Comparison of ENCODE assay signal across 20 cellular contexts in the genomic region with DNA sequence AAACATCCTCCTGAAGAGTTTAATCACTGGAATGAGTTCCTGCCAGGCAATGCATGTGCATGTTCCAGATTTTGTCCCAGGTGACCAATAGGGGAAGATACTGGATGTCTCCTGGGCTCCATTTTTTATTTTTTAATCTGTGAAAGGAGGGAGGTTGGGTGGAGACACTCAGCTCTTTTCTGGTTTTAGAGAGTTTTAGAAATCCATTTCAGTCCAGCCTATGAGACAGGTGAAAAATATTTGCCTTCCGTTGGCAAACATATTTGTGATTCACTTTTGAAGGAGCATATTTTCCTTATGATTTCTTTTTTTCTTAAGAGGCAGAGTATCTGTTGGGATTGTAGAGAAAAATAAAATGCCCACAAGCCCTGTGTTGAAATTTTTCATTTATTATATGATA.
A peak's percentile ranks its signal among the peaks of the same experiment; 100 is the strongest.
DNase-seq lines count a peak whose midpoint lies in the region; ATAC-seq, FAIRE-seq and TF ChIP-seq lines count a peak whose summit lies in the region.
"Had no signal": no experiment of that assay in that cellular context is flagged by ENCODE, and none has a peak within 500 bp of the region (broad histone marks: within the 10 kb centered on the region; RNA-seq: fewer than 3 reads in every experiment).

No MANE protein-coding gene starts in this region.

- H3K9ac ChIP-seq in HUES48 (ENCODE audit: low read depth, low read length) (no peak overlapping the region), H1 (replicated peaks in 1 of 4; ENCODE audit: extremely low read depth in 1 of 4, low read depth in 3 of 4, low read length in 3 of 4) (no peak overlapping the region)

- no peak overlapping the region for H4K91ac ChIP-seq in H1 (replicated peaks; ENCODE audit: insufficient read length, low read length)

- no peaks in the 10 kb centered on the region for H3K79me1 ChIP-seq in H1 (ENCODE audit: low read depth, low read length)

- H3K27me3 ChIP-seq in HUES48 (ENCODE audit: control insufficient read depth, insufficient read depth, low read length) = 0 out of 2 replicates have a peak, but pooled peaks cover 4% of the 10 kb centered on the region
- no peaks in the 10 kb centered on the region for H3K27me3 ChIP-seq in H1 (replicated peaks in 1 of 4; ENCODE audit: control insufficient read depth in 3 of 4, extremely low read depth in 1 of 4, insufficient read depth in 3 of 4, low read length in 3 of 4)
- no peaks in the 10 kb centered on the region for H3K27me3 ChIP-seq in osteoblast (ENCODE audit: insufficient read depth, low read length)
- H3K27me3 ChIP-seq: hepatocyte had no signal

- no peaks in the 10 kb centered on the region for H3K9me3 ChIP-seq in HUES48 (ENCODE audit: control insufficient read depth, insufficient read depth, low read length)
- no peaks in the 10 kb centered on the region for H3K9me3 ChIP-seq in H1 (ENCODE audit: insufficient read depth in 2 of 2, low read depth in 1 of 2, low read length in 1 of 2)
- H3K9me3 ChIP-seq in osteoblast (ENCODE audit: low read depth, low read length) = no peaks in the 10 kb centered on the region

- H3K27me3 Mint-ChIP-seq in T-helper 2 cell treated with Interferon-gamma antibody and Interleukin-4, amounts not matched to agents 5 μg/mL and 100 μg/mL, for 36 hours (ENCODE audit: low read depth) = peaks cover 10% of the 10 kb centered on the region
- H3K27me3 Mint-ChIP-seq: activated naive CD8-positive, alpha-beta T cell had no signal

- H3K4me2 ChIP-seq in H1 (ENCODE audit: insufficient read depth in 1 of 2, low read depth in 2 of 2, low read length in 2 of 2) (no peak overlapping the region), osteoblast (ENCODE audit: insufficient read depth, low read length) (no peak overlapping the region)
- H3K4me2 ChIP-seq: hepatocyte had no signal

- CTCF ChIA-PET in H1 (lab: Charles Lee; ENCODE audit: partially characterized antibody) = interaction anchor here (0.8 to 38.0 kb wide), 7 partner anchors 9 to 362 kb away, joined by 3 to 807 read pairs (median 4); a partner anchor contains a TSS

- peak overlapping the region; percentile 11 for H3K27ac ChIP-seq in HUES48 (ENCODE audit: low read depth, low read length)
- no peak overlapping the region for H3K27ac ChIP-seq in H1 (ENCODE audit: low read depth, low read length)
- H3K27ac ChIP-seq in osteoblast (ENCODE audit: low read depth, low read length) = peak overlapping the region; percentile 56
- H3K27ac ChIP-seq: WERI-Rb-1 had no signal

- TF ChIP-seq POLR2A in H1 (IDR thresholded peaks at IDR 0.05; ENCODE audit: control extremely low read depth in 1 of 2, low read depth in 2 of 2, low read length in 2 of 2) = no peak

- ATAC-seq in GM18519 (IDR thresholded peaks at IDR 0.05; ENCODE audit: low FRiP score, unreplicated experiment) = no peak
- no peak for ATAC-seq in GM18502 (IDR thresholded peaks at IDR 0.05; ENCODE audit: poor library complexity, unreplicated experiment)
- ATAC-seq: sciatic nerve had no signal

- H4K5ac ChIP-seq in H1 (ENCODE audit: insufficient read length, low read depth, low read length) = no peak overlapping the region

- peaks cover 30% of the 10 kb centered on the region for H3K4me1 ChIP-seq in HUES48 (ENCODE audit: control insufficient read depth, insufficient read depth, low read length)
- H3K4me1 ChIP-seq in H1 (replicated peaks in 1 of 4; ENCODE audit: control insufficient read depth in 3 of 4, insufficient read depth in 4 of 4, low read length in 3 of 4) = peaks cover 0 to 16% (median 7%) of the 10 kb centered on the region in 4 experiments; a peak in 6 of 7 replicates
- peaks cover 42% of the 10 kb centered on the region for H3K4me1 ChIP-seq in osteoblast (ENCODE audit: insufficient read depth, low read length)

- no peak for TF ChIP-seq CTCF in H1 (IDR thresholded peaks at IDR 0.05; ENCODE audit: control extremely low read depth in 1 of 3, insufficient read depth in 1 of 3, low read depth in 1 of 3, low read length in 3 of 3)
- TF ChIP-seq CTCF in osteoblast (IDR thresholded peaks at IDR 0.05; ENCODE audit: extremely low read depth, low read depth, low read length) = no peak

- H3K4ac ChIP-seq in H1 (replicated peaks; ENCODE audit: insufficient read length, low read depth, low read length) = no peak overlapping the region

- H3K4me3 Mint-ChIP-seq in T-helper 2 cell treated with Interferon-gamma antibody and Interleukin-4, amounts not matched to agents 5 μg/mL and 100 μg/mL, for 36 hours = no peak overlapping the region
- H3K4me3 Mint-ChIP-seq: activated CD4-positive, alpha-beta memory T cell treated with anti-CD3 and anti-CD28 coated beads, Interleukin-2, amount 10 ng/mL, durations not matched to agents 7 days and 5 days; activated naive CD8-positive, alpha-beta T cell had no signal

- no peaks in the 10 kb centered on the region for H3K36me3 Mint-ChIP-seq in T-helper 2 cell treated with Interferon-gamma antibody and Interleukin-4, amounts not matched to agents 5 μg/mL and 100 μg/mL, for 36 hours (ENCODE audit: low read depth)
- H3K36me3 Mint-ChIP-seq: activated naive CD8-positive, alpha-beta T cell had no signal

- H3K9me3 Mint-ChIP-seq in T-helper 2 cell treated with Interferon-gamma antibody and Interleukin-4, amounts not matched to agents 5 μg/mL and 100 μg/mL, for 36 hours = no peaks in the 10 kb centered on the region
- H3K9me3 Mint-ChIP-seq: activated CD4-positive, alpha-beta memory T cell treated with anti-CD3 and anti-CD28 coated beads, Interleukin-2, amount 10 ng/mL, durations not matched to agents 7 days and 5 days had no signal

- H3K79me2 ChIP-seq in H1 (ENCODE audit: control insufficient read depth in 1 of 2, insufficient read depth in 2 of 2, low read length in 2 of 2) = no peaks in the 10 kb centered on the region
- no peaks in the 10 kb centered on the region for H3K79me2 ChIP-seq in osteoblast (ENCODE audit: insufficient read depth, low read length)
- H3K79me2 ChIP-seq: hepatocyte had no signal

- H2BK5ac ChIP-seq in H1 (ENCODE audit: low read depth, low read length) = no peak overlapping the region

- H3K36me3 ChIP-seq in HUES48 (ENCODE audit: control insufficient read depth, insufficient read depth, low read length) (no peaks in the 10 kb centered on the region), H1 (ENCODE audit: control insufficient read depth in 2 of 4, insufficient read depth in 4 of 4, low read length in 3 of 4) (no peaks in the 10 kb centered on the region), osteoblast (ENCODE audit: insufficient read depth, low read length) (no peaks in the 10 kb centered on the region)

- H4K20me1 ChIP-seq in H1 (replicated peaks in 1 of 2; ENCODE audit: control insufficient read depth in 1 of 2, insufficient read depth in 2 of 2, low read length in 2 of 2) = no peaks in the 10 kb centered on the region
- no peaks in the 10 kb centered on the region for H4K20me1 ChIP-seq in osteoblast (ENCODE audit: insufficient read depth, low read length)

- no peak for TF ChIP-seq EP300 in H1 (IDR thresholded peaks at IDR 0.05; ENCODE audit: borderline replicate concordance in 1 of 2, low read depth in 2 of 2, low read length in 2 of 2)

- no peak overlapping the region for H2BK15ac ChIP-seq in H1 (ENCODE audit: low read length)

- H3K23ac ChIP-seq in H1 (ENCODE audit: insufficient read length) = no peak overlapping the region

- no peak overlapping the region for H3K18ac ChIP-seq in H1 (ENCODE audit: extremely low read depth, low read length)

- no peak for FAIRE-seq in H1 (lab: Jason Lieb, UNC)

- peak overlapping the region; percentile 29; the same call in 1 of the 2 replicates for H2BK20ac ChIP-seq in H1 (ENCODE audit: low read length)

- H3K4me3 ChIP-seq in HUES48 (ENCODE audit: low read depth, low read length) (no peak overlapping the region), H1 (ENCODE audit: extremely low read depth in 1 of 4, insufficient read depth in 2 of 4, low read depth in 3 of 4, low read length in 4 of 4) (no peak overlapping the region), osteoblast (ENCODE audit: insufficient read depth, low read length) (no peak overlapping the region)
- H3K4me3 ChIP-seq: hepatocyte had no signal

- DNase-seq in EH (ENCODE audit: low read depth) = peak; percentile 42
- DNase-seq in H1 (ENCODE audit: low read depth in 1 of 2, low spot score in 2 of 2) = no peak
- no peak for DNase-seq in osteoblast (ENCODE audit: insufficient read length, low spot score, missing footprints)
- DNase-seq in T-helper 2 cell treated with Interferon-gamma antibody and Interleukin-4, amounts not matched to agents 5 μg/mL and 100 μg/mL, for 36 hours (ENCODE audit: low spot score) = no peak
- DNase-seq in stimulated activated CD4-positive, alpha-beta T cell treated with anti-CD3 and anti-CD28 coated beads, Interleukin-2, amount 100 ng/mL, for 48 hours = no peak
- DNase-seq: activated CD4-positive, alpha-beta memory T cell treated with anti-CD3 and anti-CD28 coated beads, Interleukin-2, amount 10 ng/mL, durations not matched to agents 7 days and 5 days; AML-193; Calu3; GF-D8; Karpas-422; NCI-H1436; Right ventricle myocardium superior; T-helper 1 cell; WERI-Rb-1 had no signal

- 88% methylated on average over 1 of the region's 1 CpG; no CpG with 5 or more reads in 1 of the 2 experiments for WGBS in H1 (ENCODE audit: extremely low coverage in 1 of 2, insufficient coverage in 1 of 2, insufficient read length in 1 of 2, insufficient replicate concordance in 2 of 2, low coverage in 1 of 2, low lambda C conversion rate in 2 of 2, missing lambda C conversion rate in 1 of 2), 2 experiments

- H2BK12ac ChIP-seq in H1 (ENCODE audit: low read depth, low read length) = 0 out of 2 replicates have a peak overlapping the region, but pooled peaks have one; percentile 30

- no peak for TF ChIP-seq RAD21 in H1 (IDR thresholded peaks at IDR 0.05 in 1 of 2, conservative IDR thresholded peaks at IDR 0.05 in 1 of 2; ENCODE audit: low read depth in 2 of 2, low read length in 2 of 2)

- H3K14ac ChIP-seq in H1 (ENCODE audit: insufficient read length) = no peak overlapping the region

- H4K8ac ChIP-seq in H1 (ENCODE audit: extremely low read depth, insufficient read depth, low read length) = no peak overlapping the region

- no peak overlapping the region for H2BK120ac ChIP-seq in H1 (replicated peaks; ENCODE audit: low read depth, low read length)

- H2AFZ ChIP-seq in H1 (ENCODE audit: low read length) (no peak overlapping the region), osteoblast (ENCODE audit: low read length) (no peak overlapping the region)
- H2AFZ ChIP-seq: hepatocyte had no signal

- no peak overlapping the region for H2AK5ac ChIP-seq in H1 (ENCODE audit: low read depth, low read length)

- H3K56ac ChIP-seq in H1 (replicated peaks; ENCODE audit: insufficient read length, low read depth, low read length) = no peak overlapping the region

- H3K4me1 Mint-ChIP-seq in T-helper 2 cell treated with Interferon-gamma antibody and Interleukin-4, amounts not matched to agents 5 μg/mL and 100 μg/mL, for 36 hours (ENCODE audit: low read depth) = peaks cover 3% of the 10 kb centered on the region

- no peak overlapping the region for H3K27ac Mint-ChIP-seq in T-helper 2 cell treated with Interferon-gamma antibody and Interleukin-4, amounts not matched to agents 5 μg/mL and 100 μg/mL, for 36 hours
- H3K27ac Mint-ChIP-seq: activated CD4-positive, alpha-beta memory T cell treated with anti-CD3 and anti-CD28 coated beads, Interleukin-2, amount 10 ng/mL, durations not matched to agents 7 days and 5 days; activated naive CD8-positive, alpha-beta T cell had no signal

- H3K23me2 ChIP-seq in H1 (ENCODE audit: low read depth, low read length) = no peaks in the 10 kb centered on the region

- POLR2A ChIA-PET in H1 (lab: Charles Lee; ENCODE audit: partially characterized antibody) = interaction anchor here (1.4 kb wide), 1 partner anchor 27 kb away, joined by 6 read pairs; no protein-coding TSS in a partner anchor
